ENCODE assay signal across 29 cellular contexts in the genomic region with DNA sequence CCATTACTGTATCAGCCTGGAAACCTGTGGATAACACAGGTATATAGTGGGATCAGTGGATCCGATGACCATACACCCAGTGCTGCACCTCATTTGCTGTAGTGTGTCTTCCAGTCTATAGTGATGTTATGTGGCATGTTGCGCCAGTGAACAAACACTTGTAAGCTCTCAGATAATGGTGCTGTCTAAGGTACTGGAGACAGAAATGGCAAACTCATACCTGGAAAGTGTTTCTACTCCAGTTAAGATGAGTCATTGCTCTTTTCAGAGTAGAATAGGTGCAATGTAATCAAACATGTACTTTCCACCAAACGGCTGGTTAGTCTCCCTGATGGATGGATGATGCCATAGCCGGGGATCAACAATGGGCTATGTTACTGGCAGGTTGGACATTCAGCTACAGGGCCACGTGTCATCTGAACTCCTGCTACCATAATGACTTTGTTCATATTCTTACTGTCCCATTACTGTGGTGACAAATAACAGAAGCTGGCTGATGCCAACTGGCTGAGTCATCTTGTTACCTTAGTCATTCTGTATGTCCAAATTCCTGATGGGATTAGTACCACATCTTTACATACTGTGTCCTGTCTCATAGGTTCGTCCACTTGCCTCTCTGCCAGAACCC. TPM values are rescaled to one million over a fixed set of nuclear protein-coding genes. Genes with fewer than 3 reads are reported as not detected.
DNase-seq lines count a peak whose midpoint lies in the region; ATAC-seq, FAIRE-seq and TF ChIP-seq lines count a peak whose summit lies in the region.
"Had no signal": no experiment of that assay in that cellular context is flagged by ENCODE, and none has a peak within 500 bp of the region (broad histone marks: within the 10 kb centered on the region; RNA-seq: fewer than 3 reads in every experiment).

No MANE protein-coding gene starts in this region.

- no peaks in the 10 kb centered on the region for H3K36me3 Mint-ChIP-seq in natural killer cell treated with Interleukin-12 subunit alpha and Interleukin-12 subunit beta and Interleukin-15 and Interleukin-18, amount 100 ng/mL, for 72 hours
- no peaks in the 10 kb centered on the region for H3K36me3 Mint-ChIP-seq in natural killer cell
- H3K36me3 Mint-ChIP-seq in stimulated activated effector memory CD8-positive, alpha-beta T cell treated with anti-CD3 and anti-CD28 coated beads, Interleukin-12 subunit alpha, Interleukin-12 subunit beta, amount 100 ng/mL, for 72 hours: no peaks in the 10 kb centered on the region
- H3K36me3 Mint-ChIP-seq: immature natural killer cell; stimulated activated memory B cell treated with anti-CD40 and anti-IgM and Interleukin-4, amounts not matched to agents 10 μg/mL and 1 μg/mL and 100 μg/mL, for 72 hours; WTC11 had no signal

- H3K27me3 ChIP-seq in bronchial epithelial cell (ENCODE audit: control insufficient read depth, insufficient read depth, low read length): no peaks in the 10 kb centered on the region
- H3K27me3 ChIP-seq: hepatocyte, testis had no signal

- H3K9me3 Mint-ChIP-seq in natural killer cell treated with Interleukin-12 subunit alpha and Interleukin-12 subunit beta and Interleukin-15 and Interleukin-18, amount 100 ng/mL, for 72 hours: no peaks in the 10 kb centered on the region
- H3K9me3 Mint-ChIP-seq in natural killer cell: no peaks in the 10 kb centered on the region
- no peaks in the 10 kb centered on the region for H3K9me3 Mint-ChIP-seq in stimulated activated effector memory CD8-positive, alpha-beta T cell treated with anti-CD3 and anti-CD28 coated beads, Interleukin-12 subunit alpha, Interleukin-12 subunit beta, amount 100 ng/mL, for 72 hours
- H3K9me3 Mint-ChIP-seq: CD4-positive, alpha-beta T cell; immature natural killer cell; WTC11 had no signal

- no peak for DNase-seq in natural killer cell treated with Interleukin-12 subunit alpha and Interleukin-12 subunit beta and Interleukin-15 and Interleukin-18, amount 100 ng/mL, for 72 hours (ENCODE audit: low spot score)
- DNase-seq in natural killer cell (no peak), NCI-H2029 (lab: John Stamatoyannopoulos, UW) (peak; percentile 52), bronchial epithelial cell (ENCODE audit: low read depth) (peak; percentile 61), AG08396 (ENCODE audit: low spot score) (no peak)
- DNase-seq in stimulated activated effector memory CD8-positive, alpha-beta T cell treated with anti-CD3 and anti-CD28 coated beads, Interleukin-12 subunit alpha, Interleukin-12 subunit beta, amount 100 ng/mL, for 72 hours (ENCODE audit: low spot score in 2 of 2): no peak
- DNase-seq in NK-92 treated with Interleukin-12 subunit alpha and Interleukin-12 subunit beta, amount 100 ng/mL, for 24 hours (lab: John Stamatoyannopoulos, UW): no peak
- DNase-seq: activated CD8-positive, alpha-beta T cell treated with anti-CD3 and anti-CD28 coated beads, Interleukin-2, amount 10 ng/mL, durations not matched to agents 7 days and 5 days; activated naive CD4-positive, alpha-beta T cell treated with Interleukin-2 at 50 U/mL for 16 hours; caudate nucleus; CD4-positive, alpha-beta T cell; dorsolateral prefrontal cortex; foreskin fibroblast; immature natural killer cell; mucosa of descending colon; NCI-H1092; NCI-H2081; NCI-H510A treated with DMSO at 0.1 percent for 48 hours; RPMI8226; testis had no signal

- H3K4me1 Mint-ChIP-seq in natural killer cell treated with Interleukin-12 subunit alpha and Interleukin-12 subunit beta and Interleukin-15 and Interleukin-18, amount 100 ng/mL, for 72 hours (ENCODE audit: low read depth in 2 of 2): no peaks in the 10 kb centered on the region
- no peaks in the 10 kb centered on the region for H3K4me1 Mint-ChIP-seq in natural killer cell
- H3K4me1 Mint-ChIP-seq in stimulated activated effector memory CD8-positive, alpha-beta T cell treated with anti-CD3 and anti-CD28 coated beads, Interleukin-12 subunit alpha, Interleukin-12 subunit beta, amount 100 ng/mL, for 72 hours: no peaks in the 10 kb centered on the region
- H3K4me1 Mint-ChIP-seq: immature natural killer cell; stimulated activated memory B cell treated with anti-CD40 and anti-IgM and Interleukin-4, amounts not matched to agents 10 μg/mL and 1 μg/mL and 100 μg/mL, for 72 hours; WTC11 had no signal

- H3K27ac Mint-ChIP-seq in natural killer cell treated with Interleukin-12 subunit alpha and Interleukin-12 subunit beta and Interleukin-15 and Interleukin-18, amount 100 ng/mL, for 72 hours: no peak overlapping the region
- H3K27ac Mint-ChIP-seq in natural killer cell: no peak overlapping the region
- no peak overlapping the region for H3K27ac Mint-ChIP-seq in stimulated activated effector memory CD8-positive, alpha-beta T cell treated with anti-CD3 and anti-CD28 coated beads, Interleukin-12 subunit alpha, Interleukin-12 subunit beta, amount 100 ng/mL, for 72 hours
- H3K27ac Mint-ChIP-seq: activated CD8-positive, alpha-beta T cell treated with anti-CD3 and anti-CD28 coated beads, Interleukin-2, amount 10 ng/mL, durations not matched to agents 7 days and 5 days; CD4-positive, alpha-beta T cell; immature natural killer cell; stimulated activated memory B cell treated with anti-CD40 and anti-IgM and Interleukin-4, amounts not matched to agents 10 μg/mL and 1 μg/mL and 100 μg/mL, for 72 hours; WTC11 had no signal

- peak; percentile 24 to 58 for ATAC-seq in natural killer cell treated with Interleukin-12 subunit alpha and Interleukin-12 subunit beta and Interleukin-15 and Interleukin-18, amount 100 ng/mL, for 72 hours
- ATAC-seq in natural killer cell (no peak), HG03432 (IDR thresholded peaks at IDR 0.05; ENCODE audit: unreplicated experiment) (no peak)
- peak; percentile 59 for ATAC-seq in stimulated activated effector memory CD8-positive, alpha-beta T cell treated with anti-CD3 and anti-CD28 coated beads, Interleukin-12 subunit alpha, Interleukin-12 subunit beta, amount 100 ng/mL, for 72 hours
- ATAC-seq: activated CD8-positive, alpha-beta T cell treated with anti-CD3 and anti-CD28 coated beads, Interleukin-2, amount 10 ng/mL, durations not matched to agents 7 days and 5 days; mucosa of descending colon; stimulated activated memory B cell treated with anti-CD40 and anti-IgM and Interleukin-4, amounts not matched to agents 10 μg/mL and 1 μg/mL and 100 μg/mL, for 72 hours; WTC11 had no signal

- TF ChIP-seq CTCF in natural killer cell (IDR thresholded peaks at IDR 0.05) (no peak), bronchial epithelial cell (IDR thresholded peaks at IDR 0.05; ENCODE audit: insufficient read depth, low read length, severe bottlenecking) (no peak)

- FAIRE-seq in bronchial epithelial cell (lab: Jason Lieb, UNC): peak; percentile 90

- H3K27me3 Mint-ChIP-seq in natural killer cell treated with Interleukin-12 subunit alpha and Interleukin-12 subunit beta and Interleukin-15 and Interleukin-18, amount 100 ng/mL, for 72 hours: peaks cover 19 to 29% of the 10 kb centered on the region in 2 donors
- peaks cover 8 to 10% of the 10 kb centered on the region in 2 donors for H3K27me3 Mint-ChIP-seq in natural killer cell (ENCODE audit: low read depth in 2 of 2)

- H3K36me3 ChIP-seq in bronchial epithelial cell (ENCODE audit: control insufficient read depth, insufficient read depth, low read length): no peaks in the 10 kb centered on the region
- H3K36me3 ChIP-seq: prostate gland had no signal

- intact Hi-C loops in natural killer cell (cut with micrococcal nuclease): no loop called here

- no peak overlapping the region for H3K4me3 Mint-ChIP-seq in natural killer cell treated with Interleukin-12 subunit alpha and Interleukin-12 subunit beta and Interleukin-15 and Interleukin-18, amount 100 ng/mL, for 72 hours
- H3K4me3 Mint-ChIP-seq in natural killer cell: no peak overlapping the region
- no peak overlapping the region for H3K4me3 Mint-ChIP-seq in stimulated activated effector memory CD8-positive, alpha-beta T cell treated with anti-CD3 and anti-CD28 coated beads, Interleukin-12 subunit alpha, Interleukin-12 subunit beta, amount 100 ng/mL, for 72 hours
- H3K4me3 Mint-ChIP-seq: activated CD8-positive, alpha-beta T cell treated with anti-CD3 and anti-CD28 coated beads, Interleukin-2, amount 10 ng/mL, durations not matched to agents 7 days and 5 days; CD4-positive, alpha-beta T cell; immature natural killer cell; stimulated activated memory B cell treated with anti-CD40 and anti-IgM and Interleukin-4, amounts not matched to agents 10 μg/mL and 1 μg/mL and 100 μg/mL, for 72 hours; WTC11 had no signal

- H3K4me3 ChIP-seq in bronchial epithelial cell (ENCODE audit: low read depth, low read length): no peak overlapping the region
- H3K4me3 ChIP-seq: dorsolateral prefrontal cortex, hepatocyte, mucosa of descending colon, prostate gland, testis had no signal

RNA-seq across cellular contexts. Expression of gene CCL11, which starts 6.3 kb away (rescaled TPM):
- total RNA-seq in natural killer cell treated with Interleukin-12 subunit alpha and Interleukin-12 subunit beta and Interleukin-15 and Interleukin-18, amount 100 ng/mL, for 72 hours: not detected
- total RNA-seq in natural killer cell (not detected), bronchial epithelial cell (not detected in 2 replicates)
- total RNA-seq: activated CD8-positive, alpha-beta T cell treated with anti-CD3 and anti-CD28 coated beads, Interleukin-2, amount 10 ng/mL, durations not matched to agents 7 days and 5 days; CD4-positive, alpha-beta T cell; dorsolateral prefrontal cortex; epithelial cell of proximal tubule; hepatocyte; liver; skeletal muscle tissue; T-helper 2 cell treated with Interferon-gamma antibody and Interleukin-4, amounts not matched to agents 100 ng/mL and 5 ng/mL, for 36 hours; testis; WTC11 had no signal

RNA-seq across cellular contexts. Expression of gene CCL7, which starts 21.8 kb away (rescaled TPM):
- total RNA-seq in natural killer cell treated with Interleukin-12 subunit alpha and Interleukin-12 subunit beta and Interleukin-15 and Interleukin-18, amount 100 ng/mL, for 72 hours: not detected
- total RNA-seq in natural killer cell (not detected), bronchial epithelial cell (not detected in 2 replicates)
- total RNA-seq: activated CD8-positive, alpha-beta T cell treated with anti-CD3 and anti-CD28 coated beads, Interleukin-2, amount 10 ng/mL, durations not matched to agents 7 days and 5 days; CD4-positive, alpha-beta T cell; hepatocyte; liver; mucosa of descending colon; prostate gland; skeletal muscle tissue; T-helper 2 cell treated with Interferon-gamma antibody and Interleukin-4, amounts not matched to agents 100 ng/mL and 5 ng/mL, for 36 hours; testis; WTC11 had no signal

RNA-seq across cellular contexts. Expression of gene CCL8, which starts 27.4 kb away (rescaled TPM):
- not detected for total RNA-seq in natural killer cell treated with Interleukin-12 subunit alpha and Interleukin-12 subunit beta and Interleukin-15 and Interleukin-18, amount 100 ng/mL, for 72 hours
- total RNA-seq in natural killer cell (not detected), bronchial epithelial cell (not detected in 2 replicates)
- total RNA-seq: activated CD8-positive, alpha-beta T cell treated with anti-CD3 and anti-CD28 coated beads, Interleukin-2, amount 10 ng/mL, durations not matched to agents 7 days and 5 days; CD4-positive, alpha-beta T cell; epithelial cell of proximal tubule; hepatocyte; liver; prostate gland; T-helper 2 cell treated with Interferon-gamma antibody and Interleukin-4, amounts not matched to agents 100 ng/mL and 5 ng/mL, for 36 hours; WTC11 had no signal

RNA-seq across cellular contexts. Expression of gene CCL2, which starts 36.8 kb away (rescaled TPM):
- under 1 TPM in 1 of 2 donors, not detected in 1; 0.40 TPM for total RNA-seq in natural killer cell treated with Interleukin-12 subunit alpha and Interleukin-12 subunit beta and Interleukin-15 and Interleukin-18, amount 100 ng/mL, for 72 hours
- total RNA-seq in natural killer cell: not detected
- not detected in 2 replicates for total RNA-seq in bronchial epithelial cell
- total RNA-seq: activated CD8-positive, alpha-beta T cell treated with anti-CD3 and anti-CD28 coated beads, Interleukin-2, amount 10 ng/mL, durations not matched to agents 7 days and 5 days; CD4-positive, alpha-beta T cell; T-helper 2 cell treated with Interferon-gamma antibody and Interleukin-4, amounts not matched to agents 100 ng/mL and 5 ng/mL, for 36 hours had no signal

Comparison
In these comparisons a context has a peak if more than half of its experiments do, and no peak if none do; other contexts are left out.
1. ATAC-seq: peak in natural killer cell treated with Interleukin-12 subunit alpha and Interleukin-12 subunit beta and Interleukin-15 and Interleukin-18, amount 100 ng/mL, for 72 hours (2 of 2) and stimulated activated effector memory CD8-positive, alpha-beta T cell treated with anti-CD3 and anti-CD28 coated beads, Interleukin-12 subunit alpha, Interleukin-12 subunit beta, amount 100 ng/mL, for 72 hours (single experiment); none in natural killer cell (0 of 3) and HG03432 (single experiment).
2. DNase-seq: peak in NCI-H2029 (single experiment) and bronchial epithelial cell (single experiment); none in natural killer cell treated with Interleukin-12 subunit alpha and Interleukin-12 subunit beta and Interleukin-15 and Interleukin-18, amount 100 ng/mL, for 72 hours (single experiment), natural killer cell (single experiment), stimulated activated effector memory CD8-positive, alpha-beta T cell treated with anti-CD3 and anti-CD28 coated beads, Interleukin-12 subunit alpha, Interleukin-12 subunit beta, amount 100 ng/mL, for 72 hours (0 of 2), NK-92 treated with Interleukin-12 subunit alpha and Interleukin-12 subunit beta, amount 100 ng/mL, for 24 hours (single experiment) and AG08396 (single experiment).